In genomic region chr17:55774834-55775233, GRCh38 we compare ENCODE assay signal across 22 cellular contexts. TPM values are rescaled to one million over a fixed set of nuclear protein-coding genes. Genes with fewer than 3 reads are reported as not detected.
DNase-seq lines count a peak whose midpoint lies in the region; ATAC-seq and TF ChIP-seq lines count a peak whose summit lies in the region.
"Had no signal": no experiment of that assay in that cellular context is flagged by ENCODE, and none has a peak within 500 bp of the region (broad histone marks: within the 10 kb centered on the region; RNA-seq: fewer than 3 reads in every experiment).

No MANE protein-coding gene starts in this region.

- DNase-seq in NCI-H2029 (lab: John Stamatoyannopoulos, UW) = peak; percentile 30
- no peak for DNase-seq in NCI-H2029 treated with DMSO at 0.1 percent for 48 hours (lab: John Stamatoyannopoulos, UW)
- peak; percentile 97 for DNase-seq in NCI-H69 (lab: John Stamatoyannopoulos, UW)
- DNase-seq in islet precursor cell = peak; percentile 78
- no peak for DNase-seq in stimulated activated effector memory CD8-positive, alpha-beta T cell treated with anti-CD3 and anti-CD28 coated beads, Interleukin-12 subunit alpha, Interleukin-12 subunit beta, amount 100 ng/mL, for 72 hours (ENCODE audit: low spot score in 2 of 2)
- DNase-seq in activated CD4-positive, alpha-beta T cell treated with anti-CD3 and anti-CD28 coated beads, Interleukin-2, amount 50 U/mL, for 48 hours = no peak
- no peak for DNase-seq in upper lobe of right lung
- DNase-seq: activated CD8-positive, alpha-beta T cell treated with anti-CD3 and anti-CD28 coated beads, Interleukin-2, amount 10 ng/mL, durations not matched to agents 7 days and 5 days; activated T-cell treated with anti-CD3 and anti-CD28 coated beads, Interleukin-2, amount 50 U/mL, for 1 hour; foreskin fibroblast; GDM1; hippocampal formation; MM.1S; NCI-H2171 treated with DMSO at 0.1 percent for 48 hours; sigmoid colon had no signal

- H3K27ac Mint-ChIP-seq in stimulated activated effector memory CD8-positive, alpha-beta T cell treated with anti-CD3 and anti-CD28 coated beads, Interleukin-12 subunit alpha, Interleukin-12 subunit beta, amount 100 ng/mL, for 72 hours = peak overlapping the region; percentile 10
- H3K27ac Mint-ChIP-seq: activated CD8-positive, alpha-beta T cell treated with anti-CD3 and anti-CD28 coated beads, Interleukin-2, amount 10 ng/mL, durations not matched to agents 7 days and 5 days; GM23338 had no signal

- H3K9me3 Mint-ChIP-seq in stimulated activated effector memory CD8-positive, alpha-beta T cell treated with anti-CD3 and anti-CD28 coated beads, Interleukin-12 subunit alpha, Interleukin-12 subunit beta, amount 100 ng/mL, for 72 hours = no peaks in the 10 kb centered on the region
- H3K9me3 Mint-ChIP-seq: GM23338 had no signal

- no peak overlapping the region for H3K4me3 ChIP-seq in upper lobe of right lung
- H3K4me3 ChIP-seq: A549; BLaER1 treated with 17β-estradiol and CSF1 and Interleukin-3, amounts not matched to agents 10 nM and 100 nM; GM23338; sigmoid colon; suprapubic skin had no signal

- H3K4me3 Mint-ChIP-seq in stimulated activated effector memory CD8-positive, alpha-beta T cell treated with anti-CD3 and anti-CD28 coated beads, Interleukin-12 subunit alpha, Interleukin-12 subunit beta, amount 100 ng/mL, for 72 hours = no peak overlapping the region
- H3K4me3 Mint-ChIP-seq: activated CD8-positive, alpha-beta T cell treated with anti-CD3 and anti-CD28 coated beads, Interleukin-2, amount 10 ng/mL, durations not matched to agents 7 days and 5 days; GM23338 had no signal

- H3K4me1 ChIP-seq in upper lobe of right lung = no peaks in the 10 kb centered on the region

- peaks cover 18% of the 10 kb centered on the region for H3K36me3 Mint-ChIP-seq in stimulated activated effector memory CD8-positive, alpha-beta T cell treated with anti-CD3 and anti-CD28 coated beads, Interleukin-12 subunit alpha, Interleukin-12 subunit beta, amount 100 ng/mL, for 72 hours

- H3K9me3 ChIP-seq in upper lobe of right lung = no peaks in the 10 kb centered on the region
- H3K9me3 ChIP-seq: A549, sigmoid colon, suprapubic skin had no signal

- ATAC-seq in stimulated activated effector memory CD8-positive, alpha-beta T cell treated with anti-CD3 and anti-CD28 coated beads, Interleukin-12 subunit alpha, Interleukin-12 subunit beta, amount 100 ng/mL, for 72 hours = no peak
- ATAC-seq in GM18873 (IDR thresholded peaks at IDR 0.05; ENCODE audit: low FRiP score, unreplicated experiment) (no peak), upper lobe of right lung (no peak)
- ATAC-seq: A549; activated CD8-positive, alpha-beta T cell treated with anti-CD3 and anti-CD28 coated beads, Interleukin-2, amount 10 ng/mL, durations not matched to agents 7 days and 5 days; GM23338; SK-N-SH treated with all-trans-retinoic acid at 6 μM for 48 hours had no signal

- H3K27me3 ChIP-seq in upper lobe of right lung = no peaks in the 10 kb centered on the region
- H3K27me3 ChIP-seq: BLaER1 treated with 17β-estradiol and CSF1 and Interleukin-3, amounts not matched to agents 10 nM and 100 nM; sigmoid colon; suprapubic skin had no signal

- peaks cover 65% of the 10 kb centered on the region for H3K36me3 ChIP-seq in upper lobe of right lung

- no peaks in the 10 kb centered on the region for H3K4me1 Mint-ChIP-seq in stimulated activated effector memory CD8-positive, alpha-beta T cell treated with anti-CD3 and anti-CD28 coated beads, Interleukin-12 subunit alpha, Interleukin-12 subunit beta, amount 100 ng/mL, for 72 hours

- no peak overlapping the region for H3K27ac ChIP-seq in upper lobe of right lung
- H3K27ac ChIP-seq: A549, sigmoid colon, suprapubic skin had no signal

- intact Hi-C loops in upper lobe of right lung (cut with DNase I) = loop anchor here (10.0 kb wide), 1 partner anchor 250 kb away; no protein-coding TSS in a partner anchor

- TF ChIP-seq CTCF in upper lobe of right lung (IDR thresholded peaks at IDR 0.05) = no peak

RNA-seq across cellular contexts. Expression of gene PCTP, which starts 24.0 kb away (rescaled TPM):
- 24.7 TPM for total RNA-seq in upper lobe of right lung

RNA-seq across cellular contexts. Expression of gene TMEM100, which starts 52.2 kb away (rescaled TPM):
- 279 TPM for total RNA-seq in upper lobe of right lung
- total RNA-seq: activated CD8-positive, alpha-beta T cell treated with anti-CD3 and anti-CD28 coated beads, Interleukin-2, amount 10 ng/mL, durations not matched to agents 7 days and 5 days; epithelial cell of proximal tubule had no signal

Comparison
In these comparisons a context has a peak if more than half of its experiments do, and no peak if none do; other contexts are left out.
1. DNase-seq: peak in NCI-H2029 (single experiment), NCI-H69 (single experiment) and islet precursor cell (single experiment); none in NCI-H2029 treated with DMSO at 0.1 percent for 48 hours (single experiment), stimulated activated effector memory CD8-positive, alpha-beta T cell treated with anti-CD3 and anti-CD28 coated beads, Interleukin-12 subunit alpha, Interleukin-12 subunit beta, amount 100 ng/mL, for 72 hours (0 of 2), activated CD4-positive, alpha-beta T cell treated with anti-CD3 and anti-CD28 coated beads, Interleukin-2, amount 50 U/mL, for 48 hours (0 of 2) and upper lobe of right lung (single experiment).